13 cellular contexts compared by ENCODE assay signal in the genomic region with DNA sequence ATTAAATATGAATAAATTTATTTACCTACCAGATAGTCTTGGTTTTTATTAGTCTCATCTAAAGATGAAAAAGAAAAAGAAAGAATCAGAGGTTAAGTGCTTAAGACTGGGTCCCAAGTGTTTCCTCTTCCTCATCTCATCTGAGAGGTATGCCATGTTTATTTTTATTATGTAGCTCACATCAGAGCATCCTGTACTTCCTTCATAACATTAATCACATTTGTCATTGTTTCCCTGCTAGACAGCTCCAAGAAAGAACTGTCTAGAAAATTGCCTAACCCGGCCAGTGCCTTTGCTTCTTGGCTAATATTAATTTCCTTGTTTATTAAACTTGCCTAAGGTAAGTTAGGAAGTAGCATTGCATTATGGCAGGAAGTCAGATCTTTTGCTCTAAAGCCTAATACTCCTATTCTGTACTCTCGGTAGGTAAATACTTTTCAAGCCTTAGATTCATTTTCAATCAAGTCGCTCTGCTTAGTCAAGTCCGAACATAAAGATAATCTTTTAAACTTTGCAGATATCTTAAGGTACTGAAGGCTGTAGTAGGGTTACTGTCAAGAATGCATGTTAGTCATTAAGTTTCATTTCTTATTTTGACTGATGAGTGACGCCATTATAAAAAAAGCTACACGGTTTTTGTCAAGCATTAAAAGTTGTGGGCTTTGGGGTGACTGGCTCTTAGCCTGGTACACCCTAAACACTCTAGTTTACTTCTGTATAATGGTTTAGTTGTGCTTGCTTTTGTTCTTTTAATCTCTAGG. TPM values are rescaled to one million over a fixed set of nuclear protein-coding genes. Genes with fewer than 3 reads are reported as not detected.
DNase-seq lines count a peak whose midpoint lies in the region; ATAC-seq lines count a peak whose summit lies in the region.
"Had no signal": no experiment of that assay in that cellular context is flagged by ENCODE, and none has a peak within 500 bp of the region (broad histone marks: within the 10 kb centered on the region; RNA-seq: fewer than 3 reads in every experiment).

No MANE protein-coding gene starts in this region.

- peak overlapping the region; percentile 16 for H3K27ac Mint-ChIP-seq in activated naive CD8-positive, alpha-beta T cell
- no peak overlapping the region for H3K27ac Mint-ChIP-seq in activated naive CD8-positive, alpha-beta T cell treated with anti-CD3 and anti-CD28 coated beads for 36 hours
- peak overlapping the region; percentile 59 for H3K27ac Mint-ChIP-seq in central memory CD8-positive, alpha-beta T cell (ENCODE audit: low read depth)
- H3K27ac Mint-ChIP-seq: IgD-negative memory B cell had no signal

- peaks cover 30% of the 10 kb centered on the region for H3K36me3 Mint-ChIP-seq in activated naive CD8-positive, alpha-beta T cell
- peaks cover 44% of the 10 kb centered on the region for H3K36me3 Mint-ChIP-seq in activated naive CD8-positive, alpha-beta T cell treated with anti-CD3 and anti-CD28 coated beads for 36 hours
- peaks cover 23% of the 10 kb centered on the region for H3K36me3 Mint-ChIP-seq in central memory CD8-positive, alpha-beta T cell (ENCODE audit: insufficient read depth)

- no peaks in the 10 kb centered on the region for H3K27me3 Mint-ChIP-seq in activated naive CD8-positive, alpha-beta T cell
- no peaks in the 10 kb centered on the region for H3K27me3 Mint-ChIP-seq in activated naive CD8-positive, alpha-beta T cell treated with anti-CD3 and anti-CD28 coated beads for 36 hours
- H3K27me3 Mint-ChIP-seq in central memory CD8-positive, alpha-beta T cell, result no peaks in the 10 kb centered on the region
- H3K27me3 Mint-ChIP-seq: IgD-negative memory B cell had no signal

- DNase-seq in activated naive CD8-positive, alpha-beta T cell treated with anti-CD3 and anti-CD28 coated beads for 36 hours, result no peak
- DNase-seq in LHCN-M2 (ENCODE audit: low read depth) (peak; percentile 29), RPMI8226 (no peak)
- no peak for DNase-seq in central memory CD8-positive, alpha-beta T cell (ENCODE audit: low spot score in 2 of 2)
- DNase-seq in stimulated activated naive CD8-positive, alpha-beta T cell treated with anti-CD3 and anti-CD28 coated beads, Interleukin-15, Interleukin-2, amounts not matched to agents 100 U/mL and 50 U/mL, for 24 hours, result no peak
- DNase-seq in stimulated activated naive CD4-positive, alpha-beta T cell (lab: John Stamatoyannopoulos, UW), result no peak
- DNase-seq: effector CD4-positive, alpha-beta T cell; NCI-H1694 treated with DMSO at 0.1 percent for 48 hours; stimulated activated CD4-positive, alpha-beta T cell treated with anti-CD3 and anti-CD28 coated beads, Interleukin-12 subunit alpha, Interleukin-12 subunit beta, amount 100 ng/mL, for 4 hours; stimulated activated CD8-positive, alpha-beta memory T cell treated with anti-CD3 and anti-CD28 coated beads, Interleukin-4, amount 100 ng/mL, for 48 hours had no signal

- peaks cover 17% of the 10 kb centered on the region for H3K4me1 Mint-ChIP-seq in activated naive CD8-positive, alpha-beta T cell (ENCODE audit: low read depth)
- H3K4me1 Mint-ChIP-seq in activated naive CD8-positive, alpha-beta T cell treated with anti-CD3 and anti-CD28 coated beads for 36 hours, result peaks cover 22% of the 10 kb centered on the region
- H3K4me1 Mint-ChIP-seq in central memory CD8-positive, alpha-beta T cell, result peaks cover 25% of the 10 kb centered on the region

- no peak overlapping the region for H3K4me3 Mint-ChIP-seq in activated naive CD8-positive, alpha-beta T cell
- H3K4me3 Mint-ChIP-seq in activated naive CD8-positive, alpha-beta T cell treated with anti-CD3 and anti-CD28 coated beads for 36 hours, result no peak overlapping the region
- H3K4me3 Mint-ChIP-seq in central memory CD8-positive, alpha-beta T cell, result peak overlapping the region; percentile 23
- H3K4me3 Mint-ChIP-seq: IgD-negative memory B cell had no signal

- peaks cover 3% of the 10 kb centered on the region for H3K9me3 Mint-ChIP-seq in activated naive CD8-positive, alpha-beta T cell (ENCODE audit: low read depth)
- H3K9me3 Mint-ChIP-seq in activated naive CD8-positive, alpha-beta T cell treated with anti-CD3 and anti-CD28 coated beads for 36 hours, result peaks cover 8% of the 10 kb centered on the region
- H3K9me3 Mint-ChIP-seq in central memory CD8-positive, alpha-beta T cell, result peaks cover 9% of the 10 kb centered on the region

- no peak for ATAC-seq in central memory CD8-positive, alpha-beta T cell (replicated peaks; ENCODE audit: extremely low read depth, poor library complexity, severe bottlenecking)
- ATAC-seq in stimulated activated naive CD8-positive, alpha-beta T cell treated with anti-CD3 and anti-CD28 coated beads, Interleukin-15, Interleukin-2, amounts not matched to agents 100 U/mL and 50 U/mL, for 24 hours, result peak; percentile 83
- ATAC-seq in HG03139 (IDR thresholded peaks at IDR 0.05; ENCODE audit: unreplicated experiment), result no peak

RNA-seq across cellular contexts. Expression of a gene that starts 47.4 kb away (rescaled TPM):
- 10 to 100 TPM; 21.7 to 21.8 TPM for total RNA-seq in activated naive CD8-positive, alpha-beta T cell treated with anti-CD3 and anti-CD28 coated beads for 36 hours
- total RNA-seq in LHCN-M2 (2014; rRNA removed), result 59.8 and 64.1 TPM in 2 replicates
- polyA plus RNA-seq in LHCN-M2 (2012), result 30.5 TPM
